ENCODE assay signal across 1 cellular context in the genomic region with DNA sequence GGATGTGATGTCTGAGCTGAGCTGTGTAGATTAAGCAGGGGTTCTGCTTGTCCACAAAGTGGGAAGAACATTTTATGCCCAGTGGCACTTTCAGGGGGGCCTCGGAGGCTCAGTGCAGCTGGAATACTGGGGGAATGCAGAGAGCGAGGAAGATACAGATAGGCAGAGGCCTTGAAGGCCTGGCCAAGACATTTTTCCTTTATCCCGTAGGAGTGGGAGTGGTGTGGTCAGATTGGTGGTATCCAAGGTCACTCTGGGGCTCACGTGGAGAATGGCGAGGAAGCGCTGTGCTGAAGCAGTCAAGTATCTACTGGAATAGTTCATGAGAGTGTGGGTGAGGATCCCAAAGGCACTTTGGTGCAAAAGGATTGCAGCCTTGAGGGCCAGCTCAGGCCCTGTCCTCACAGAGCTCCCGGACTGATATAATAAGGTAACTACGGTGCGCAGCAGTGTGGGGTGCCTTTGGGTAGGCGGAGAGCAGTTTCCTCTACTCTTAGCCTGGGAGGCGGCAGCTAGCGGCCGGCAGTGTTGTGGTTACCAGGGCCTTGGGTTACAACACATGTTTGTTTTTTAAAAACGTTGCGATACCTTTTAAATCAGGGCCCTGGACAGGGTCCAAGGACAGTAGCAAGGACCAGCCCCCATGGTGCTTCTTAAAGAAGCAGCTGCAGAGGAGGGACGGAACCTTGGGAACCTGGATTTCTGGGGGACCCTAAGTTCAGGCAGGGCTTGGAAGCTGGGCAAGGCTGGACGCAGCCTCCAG.
TF ChIP-seq lines count a peak whose summit lies in the region.

No MANE protein-coding gene starts in this region.

TF ChIP-seq in SK-N-SH treated with all-trans-retinoic acid at 6 μM for 48 hours, 23 proteins besides CTCF, POLR2A, EP300 and RAD21 (continued from another document):
- TF ChIP-seq, protein P1, sequence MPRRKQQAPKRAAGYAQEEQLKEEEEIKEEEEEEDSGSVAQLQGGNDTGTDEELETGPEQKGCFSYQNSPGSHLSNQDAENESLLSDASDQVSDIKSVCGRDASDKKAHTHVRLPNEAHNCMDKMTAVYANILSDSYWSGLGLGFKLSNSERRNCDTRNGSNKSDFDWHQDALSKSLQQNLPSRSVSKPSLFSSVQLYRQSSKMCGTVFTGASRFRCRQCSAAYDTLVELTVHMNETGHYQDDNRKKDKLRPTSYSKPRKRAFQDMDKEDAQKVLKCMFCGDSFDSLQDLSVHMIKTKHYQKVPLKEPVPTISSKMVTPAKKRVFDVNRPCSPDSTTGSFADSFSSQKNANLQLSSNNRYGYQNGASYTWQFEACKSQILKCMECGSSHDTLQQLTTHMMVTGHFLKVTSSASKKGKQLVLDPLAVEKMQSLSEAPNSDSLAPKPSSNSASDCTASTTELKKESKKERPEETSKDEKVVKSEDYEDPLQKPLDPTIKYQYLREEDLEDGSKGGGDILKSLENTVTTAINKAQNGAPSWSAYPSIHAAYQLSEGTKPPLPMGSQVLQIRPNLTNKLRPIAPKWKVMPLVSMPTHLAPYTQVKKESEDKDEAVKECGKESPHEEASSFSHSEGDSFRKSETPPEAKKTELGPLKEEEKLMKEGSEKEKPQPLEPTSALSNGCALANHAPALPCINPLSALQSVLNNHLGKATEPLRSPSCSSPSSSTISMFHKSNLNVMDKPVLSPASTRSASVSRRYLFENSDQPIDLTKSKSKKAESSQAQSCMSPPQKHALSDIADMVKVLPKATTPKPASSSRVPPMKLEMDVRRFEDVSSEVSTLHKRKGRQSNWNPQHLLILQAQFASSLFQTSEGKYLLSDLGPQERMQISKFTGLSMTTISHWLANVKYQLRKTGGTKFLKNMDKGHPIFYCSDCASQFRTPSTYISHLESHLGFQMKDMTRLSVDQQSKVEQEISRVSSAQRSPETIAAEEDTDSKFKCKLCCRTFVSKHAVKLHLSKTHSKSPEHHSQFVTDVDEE (CRISPR knock-in tag; IDR thresholded peaks at IDR 0.05): no peak
- TF ChIP-seq, protein P2, sequence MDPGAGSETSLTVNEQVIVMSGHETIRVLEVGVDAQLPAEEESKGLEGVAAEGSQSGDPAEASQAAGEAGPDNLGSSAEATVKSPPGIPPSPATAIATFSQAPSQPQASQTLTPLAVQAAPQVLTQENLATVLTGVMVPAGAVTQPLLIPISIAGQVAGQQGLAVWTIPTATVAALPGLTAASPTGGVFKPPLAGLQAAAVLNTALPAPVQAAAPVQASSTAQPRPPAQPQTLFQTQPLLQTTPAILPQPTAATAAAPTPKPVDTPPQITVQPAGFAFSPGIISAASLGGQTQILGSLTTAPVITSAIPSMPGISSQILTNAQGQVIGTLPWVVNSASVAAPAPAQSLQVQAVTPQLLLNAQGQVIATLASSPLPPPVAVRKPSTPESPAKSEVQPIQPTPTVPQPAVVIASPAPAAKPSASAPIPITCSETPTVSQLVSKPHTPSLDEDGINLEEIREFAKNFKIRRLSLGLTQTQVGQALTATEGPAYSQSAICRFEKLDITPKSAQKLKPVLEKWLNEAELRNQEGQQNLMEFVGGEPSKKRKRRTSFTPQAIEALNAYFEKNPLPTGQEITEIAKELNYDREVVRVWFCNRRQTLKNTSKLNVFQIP (CRISPR knock-in tag; IDR thresholded peaks at IDR 0.05; ENCODE audit: borderline replicate concordance, low read depth): no peak
- no peak for TF ChIP-seq PPARA (CRISPR knock-in tag; IDR thresholded peaks at IDR 0.05; ENCODE audit: borderline replicate concordance)
